9 cellular contexts compared by ENCODE assay signal in the genomic region with DNA sequence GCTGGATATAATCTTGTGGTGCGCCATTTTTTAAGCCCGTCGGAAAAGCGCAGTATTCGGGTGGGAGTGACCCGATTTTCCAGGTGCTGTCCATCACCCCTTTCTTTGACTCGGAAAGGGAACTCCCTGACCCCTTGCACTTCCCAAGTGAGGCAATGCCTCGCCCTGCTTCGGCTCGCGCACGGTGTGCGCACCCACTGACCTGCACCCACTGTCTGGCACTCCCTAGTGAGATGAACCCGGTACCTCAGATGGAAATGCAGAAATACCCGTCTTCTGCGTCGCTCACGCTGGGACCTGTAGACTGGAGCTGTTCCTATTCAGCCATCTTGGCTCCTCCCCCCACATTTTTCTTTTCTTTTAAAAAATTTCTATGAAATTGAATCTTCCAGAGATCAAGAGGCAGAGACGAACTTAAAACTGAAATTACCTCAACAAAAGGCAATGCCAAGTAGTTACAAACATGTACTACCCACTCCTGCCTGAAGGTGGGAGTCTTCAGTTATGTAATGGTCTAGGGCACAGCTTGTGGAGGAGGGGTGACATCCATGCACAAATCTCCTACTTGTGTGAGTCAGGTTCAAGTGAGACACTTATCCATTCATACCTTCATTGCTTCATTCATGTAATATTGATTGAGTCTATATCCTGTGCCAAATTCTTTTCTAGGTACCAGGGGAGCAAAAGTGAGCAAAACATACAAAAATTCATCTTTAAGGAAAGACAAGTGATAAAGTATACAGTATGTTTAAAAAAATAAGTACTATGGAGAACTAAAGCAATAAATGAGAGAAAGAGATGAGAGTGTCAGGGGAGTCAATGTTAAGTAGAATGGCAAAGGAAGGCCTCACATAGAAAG. TPM values are rescaled to one million over a fixed set of nuclear protein-coding genes. Genes with fewer than 3 reads are reported as not detected.
DNase-seq lines count a peak whose midpoint lies in the region; ATAC-seq and TF ChIP-seq lines count a peak whose summit lies in the region.
"Not testable (repeated sequence)": the region's sequence is repeated elsewhere in the genome, so short reads cannot be mapped to it uniquely, and the experiment has no call there.
"Had no signal": no experiment of that assay in that cellular context is flagged by ENCODE, and none has a peak within 500 bp of the region (broad histone marks: within the 10 kb centered on the region; RNA-seq: fewer than 3 reads in every experiment).

No MANE protein-coding gene starts in this region.

- H3K36me3 Mint-ChIP-seq in activated CD4-positive, alpha-beta T cell treated with anti-CD3 and anti-CD28 coated beads, Interleukin-2, amount 10 ng/mL, durations not matched to agents 24 days and 14 days (ENCODE audit: low read depth) = not testable (repeated sequence)

- peak; percentile 58 for ATAC-seq in GM19351 (IDR thresholded peaks at IDR 0.05; ENCODE audit: unreplicated experiment)

- peak; percentile 63 for TF ChIP-seq CTCF in epithelial cell of proximal tubule (conservative IDR thresholded peaks at IDR 0.05; ENCODE audit: low read depth, low read length)
- peak; percentile 48 for TF ChIP-seq CTCF in kidney epithelial cell (IDR thresholded peaks at IDR 0.05; ENCODE audit: insufficient read depth, low read length, poor library complexity, severe bottlenecking)

- DNase-seq in COR-L47 (lab: John Stamatoyannopoulos, UW) (peak; percentile 41), MG63 (peak; percentile 64), NOMO-1 (lab: John Stamatoyannopoulos, UW; ENCODE audit: unreplicated experiment in 2 of 2) (peak; percentile 0 to 17), epithelial cell of proximal tubule (ENCODE audit: low read depth) (peak; percentile 27), kidney epithelial cell (ENCODE audit: low read depth) (peak; percentile 1)
- DNase-seq in activated CD4-positive, alpha-beta T cell treated with anti-CD3 and anti-CD28 coated beads, Interleukin-2, amount 10 ng/mL, durations not matched to agents 24 days and 14 days = peak; percentile 74
- DNase-seq in stimulated activated CD4-positive, alpha-beta T cell treated with anti-CD3 and anti-CD28 coated beads, Interleukin-15, amount 100 ng/mL, for 24 hours = peak; percentile 40

- not testable (repeated sequence) for H3K27ac Mint-ChIP-seq in activated CD4-positive, alpha-beta T cell treated with anti-CD3 and anti-CD28 coated beads, Interleukin-2, amount 10 ng/mL, durations not matched to agents 24 days and 14 days

- not testable (repeated sequence) for H3K36me3 ChIP-seq in MG63; kidney epithelial cell (ENCODE audit: control insufficient read depth, insufficient read depth, low read length)

- H3K4me3 ChIP-seq in MG63; epithelial cell of proximal tubule (ENCODE audit: low read depth, low read length); kidney epithelial cell (ENCODE audit: low read depth, low read length): not testable (repeated sequence)

- H3K9me3 Mint-ChIP-seq in activated CD4-positive, alpha-beta T cell treated with anti-CD3 and anti-CD28 coated beads, Interleukin-2, amount 10 ng/mL, durations not matched to agents 24 days and 14 days = not testable (repeated sequence)

- H3K9me3 ChIP-seq in MG63 = not testable (repeated sequence)

- H3K27me3 Mint-ChIP-seq in activated CD4-positive, alpha-beta T cell treated with anti-CD3 and anti-CD28 coated beads, Interleukin-2, amount 10 ng/mL, durations not matched to agents 24 days and 14 days = not testable (repeated sequence)

- H3K4me3 Mint-ChIP-seq in activated CD4-positive, alpha-beta T cell treated with anti-CD3 and anti-CD28 coated beads, Interleukin-2, amount 10 ng/mL, durations not matched to agents 24 days and 14 days = not testable (repeated sequence)

- H3K4me1 Mint-ChIP-seq in activated CD4-positive, alpha-beta T cell treated with anti-CD3 and anti-CD28 coated beads, Interleukin-2, amount 10 ng/mL, durations not matched to agents 24 days and 14 days = not testable (repeated sequence)

- intact Hi-C loops in activated CD4-positive, alpha-beta T cell treated with anti-CD3 and anti-CD28 coated beads, Interleukin-2, amount 10 ng/mL, durations not matched to agents 24 days and 14 days (cut with micrococcal nuclease) = not testable (repeated sequence)

- peaks cover 16% of the 10 kb centered on the region for H3K27me3 ChIP-seq in MG63
- H3K27me3 ChIP-seq in kidney epithelial cell (ENCODE audit: control insufficient read depth, insufficient read depth, low read length) = not testable (repeated sequence)

RNA-seq across cellular contexts. Expression of a gene that starts 25.2 kb away (rescaled TPM):
- total RNA-seq in MG63 (2014; rRNA removed; shearing (Covaris generic); ENCODE audit: low replicate concordance) = not detected in 2 replicates
- total RNA-seq in activated CD4-positive, alpha-beta T cell treated with anti-CD3 and anti-CD28 coated beads, Interleukin-2, amount 10 ng/mL, durations not matched to agents 24 days and 14 days = not detected in 2 replicates
- total RNA-seq in epithelial cell of proximal tubule (not detected in 2 replicates), kidney epithelial cell (not detected in 2 replicates)

RNA-seq across cellular contexts. Expression of a gene that starts 31.3 kb away (rescaled TPM):
- total RNA-seq in MG63 (2014; rRNA removed; shearing (Covaris generic); ENCODE audit: low replicate concordance) = not detected in 2 replicates
- total RNA-seq in activated CD4-positive, alpha-beta T cell treated with anti-CD3 and anti-CD28 coated beads, Interleukin-2, amount 10 ng/mL, durations not matched to agents 24 days and 14 days = not detected in 2 replicates
- total RNA-seq in epithelial cell of proximal tubule = not detected in 2 replicates
- not detected in 2 replicates for total RNA-seq in kidney epithelial cell
- total RNA-seq: vagina had no signal

Comparison
In these comparisons a context has a peak if more than half of its experiments do, and no peak if none do; other contexts are left out.
1. DNase-seq: peak in every context shown above with its lines; median percentile 74 in activated CD4-positive, alpha-beta T cell treated with anti-CD3 and anti-CD28 coated beads, Interleukin-2, amount 10 ng/mL, durations not matched to agents 24 days and 14 days; 64 in MG63; 41 in COR-L47; 40 in stimulated activated CD4-positive, alpha-beta T cell treated with anti-CD3 and anti-CD28 coated beads, Interleukin-15, amount 100 ng/mL, for 24 hours; 27 in epithelial cell of proximal tubule; 8 in NOMO-1; 1 in kidney epithelial cell.